Comparison of ENCODE assay signal across 1 cellular context in genomic region chr11:68504432-68505066, GRCh38.
TF ChIP-seq lines count a peak whose summit lies in the region.

No MANE protein-coding gene starts in this region.

TF ChIP-seq in HEK293, 187 proteins besides CTCF, POLR2A, EP300 and RAD21 (continued from another document and continues in another):
- TF ChIP-seq ZNF433 (tag by site-specific recombination; IDR thresholded peaks at IDR 0.05; ENCODE audit: low read depth) (no peak), ZNF529 (tag by site-specific recombination; IDR thresholded peaks at IDR 0.05; ENCODE audit: insufficient replicate concordance) (no peak), PRDM4 (tag by site-specific recombination; IDR thresholded peaks at IDR 0.05) (no peak), ZNF155 (tag by site-specific recombination; IDR thresholded peaks at IDR 0.05) (no peak), ZNF362 (tag by site-specific recombination; IDR thresholded peaks at IDR 0.05) (no peak), ZBTB11 (tag by site-specific recombination; conservative IDR thresholded peaks at IDR 0.05; ENCODE audit: low read depth) (no peak), ZNF248 (tag by site-specific recombination; IDR thresholded peaks at IDR 0.05) (no peak), PRDM6 (tag by site-specific recombination; IDR thresholded peaks at IDR 0.05) (peak; percentile 89), KLF17 (tag by site-specific recombination; IDR thresholded peaks at IDR 0.05) (no peak), ZNF670 (tag by site-specific recombination; IDR thresholded peaks at IDR 0.05; ENCODE audit: low read depth) (no peak), BCL6B (tag by site-specific recombination; IDR thresholded peaks at IDR 0.05) (no peak), ZNF843 (tag by site-specific recombination; IDR thresholded peaks at IDR 0.05) (peak; percentile 72), ZSCAN4 (tag by site-specific recombination; IDR thresholded peaks at IDR 0.05) (no peak), ZNF580 (tag by site-specific recombination; IDR thresholded peaks at IDR 0.05) (no peak), ZNF404 (tag by site-specific recombination; IDR thresholded peaks at IDR 0.05) (no peak), ZNF645 (tag by site-specific recombination; IDR thresholded peaks at IDR 0.05) (no peak), PRDM1 (tag by site-specific recombination; IDR thresholded peaks at IDR 0.05) (no peak), ZNF704 (tag by site-specific recombination; IDR thresholded peaks at IDR 0.05) (no peak), ZNF513 (tag by site-specific recombination; IDR thresholded peaks at IDR 0.05) (no peak), ZNF830 (tag by site-specific recombination; IDR thresholded peaks at IDR 0.05; ENCODE audit: low read depth) (no peak), ZNF692 (tag by site-specific recombination; IDR thresholded peaks at IDR 0.05) (no peak), ZNF2 (tag by site-specific recombination; IDR thresholded peaks at IDR 0.05) (no peak), ZBTB8A (tag by site-specific recombination; IDR thresholded peaks at IDR 0.05) (no peak), ZBTB17 (tag by site-specific recombination; IDR thresholded peaks at IDR 0.05) (peak; percentile 66), YY1 (tag by site-specific recombination; IDR thresholded peaks at IDR 0.05) (no peak), ZNF335 (tag by site-specific recombination; conservative IDR thresholded peaks at IDR 0.05) (peak; percentile 60; the same call in 1 of the 2 replicates), ZNF133 (tag by site-specific recombination; IDR thresholded peaks at IDR 0.05) (no peak), ZNF707 (tag by site-specific recombination; IDR thresholded peaks at IDR 0.05) (peak; percentile 86), ZNF148 (tag by site-specific recombination; IDR thresholded peaks at IDR 0.05; ENCODE audit: borderline replicate concordance) (no peak), KLF1 (tag by site-specific recombination; IDR thresholded peaks at IDR 0.05) (no peak), OSR2 (tag by site-specific recombination; IDR thresholded peaks at IDR 0.05) (peak; percentile 94), ZNF24 (tag by site-specific recombination; IDR thresholded peaks at IDR 0.05) (no peak; the same call in 1 of the 2 replicates), ZBTB6 (tag by site-specific recombination; IDR thresholded peaks at IDR 0.05) (no peak)
